In genomic region chr6:69338431-69339162, GRCh38 we compare ENCODE assay signal across 3 cellular contexts.
"Had no signal": no experiment of that assay in that cellular context is flagged by ENCODE, and none has a peak within 500 bp of the region (broad histone marks: within the 10 kb centered on the region; RNA-seq: fewer than 3 reads in every experiment).

No MANE protein-coding gene starts in this region.

- H3K4me3 ChIP-seq: GM12878 had no signal

- DNase-seq: GDM1, GF-D8 had no signal

- ATAC-seq: GM12878 had no signal
